23 cellular contexts compared by ENCODE assay signal in the genomic region with DNA sequence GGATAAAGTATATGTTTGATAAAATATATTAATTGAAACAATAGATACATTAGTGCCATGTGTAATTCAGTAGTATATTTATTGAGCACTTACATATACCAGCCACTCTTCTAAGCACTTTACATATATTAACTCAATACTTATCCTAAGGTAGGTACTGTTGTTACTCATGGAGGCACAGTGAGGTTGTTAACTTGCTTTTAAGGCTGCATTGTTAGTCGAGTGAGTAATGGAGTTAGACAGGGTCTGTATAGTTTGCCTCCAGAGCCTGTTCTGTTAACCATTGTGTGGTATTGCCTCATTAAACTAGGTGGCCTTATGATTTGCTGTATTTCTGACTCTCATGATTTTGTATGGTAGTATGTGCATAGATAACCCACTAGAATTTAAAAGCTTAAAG. TPM values are rescaled to one million over a fixed set of nuclear protein-coding genes. Genes with fewer than 3 reads are reported as not detected.
DNase-seq lines count a peak whose midpoint lies in the region; ATAC-seq and TF ChIP-seq lines count a peak whose summit lies in the region.
"Had no signal": no experiment of that assay in that cellular context is flagged by ENCODE, and none has a peak within 500 bp of the region (broad histone marks: within the 10 kb centered on the region; RNA-seq: fewer than 3 reads in every experiment).

No MANE protein-coding gene starts in this region.

- no peaks in the 10 kb centered on the region for H3K9me2 ChIP-seq in GM23338 (ENCODE audit: insufficient read depth)

- 0 out of 2 replicates have a peak, but pooled peaks cover 8% of the 10 kb centered on the region for H4K20me1 ChIP-seq in GM23338 (replicated peaks; ENCODE audit: insufficient read depth)

- H3K27ac ChIP-seq in GM23338 (ENCODE audit: low read depth), result no peak overlapping the region
- H3K27ac ChIP-seq: 22Rv1, KMS-11, SJSA1 had no signal

- no peak for DNase-seq in activated CD4-positive, CD25-positive, alpha-beta regulatory T cell treated with anti-CD3 and anti-CD28 coated beads, Interleukin-2, amount 50 U/mL, for 72 hours
- no peak for DNase-seq in GM23338 (ENCODE audit: low spot score)
- peak; percentile 19 for DNase-seq in epithelial cell of esophagus (ENCODE audit: low read depth)
- DNase-seq in renal cortical epithelial cell (ENCODE audit: low read depth), result peak; percentile 67
- DNase-seq in HT-29 (ENCODE audit: low spot score), result no peak
- DNase-seq in T-helper 2 cell treated with Interferon-gamma antibody and Interleukin-4, amounts not matched to agents 5 μg/mL and 100 μg/mL, for 36 hours (ENCODE audit: low spot score), result no peak
- DNase-seq in effector CD8-positive, alpha-beta T cell (lab: John Stamatoyannopoulos, UW), result no peak
- DNase-seq: Calu3, DMS79 treated with DMSO at 0.1 percent for 48 hours, GF-D8, H7, IMR-90, MM.1S, NCI-H2029, NCI-H526 treated with DMSO at 0.1 percent for 48 hours, Right ventricle myocardium superior, RPMI8226 had no signal

- no peaks in the 10 kb centered on the region for H3K27me3 ChIP-seq in GM23338 (ENCODE audit: insufficient read depth)
- H3K27me3 ChIP-seq: SJSA1 had no signal

- no peaks in the 10 kb centered on the region for H3F3A ChIP-seq in GM23338 (replicated peaks; ENCODE audit: low read depth)

- H3K4me3 Mint-ChIP-seq in GM23338, result no peak overlapping the region
- no peak overlapping the region for H3K4me3 Mint-ChIP-seq in T-helper 2 cell treated with Interferon-gamma antibody and Interleukin-4, amounts not matched to agents 5 μg/mL and 100 μg/mL, for 36 hours
- H3K4me3 Mint-ChIP-seq: B cell, CD14-positive monocyte had no signal

- H3K4me1 ChIP-seq in GM23338 (ENCODE audit: insufficient read depth), result 0 out of 2 replicates have a peak, but pooled peaks cover 4% of the 10 kb centered on the region

- no peak for TF ChIP-seq CTCF in GM23338 (conservative IDR thresholded peaks at IDR 0.05; ENCODE audit: low read depth in 2 of 2)
- TF ChIP-seq CTCF in epithelial cell of esophagus (IDR thresholded peaks at IDR 0.05; ENCODE audit: insufficient read depth, low read depth, low read length, missing control alignments), result no peak

- no peaks in the 10 kb centered on the region for H3K27me3 Mint-ChIP-seq in GM23338 (ENCODE audit: insufficient read depth, low read depth, poor library complexity)
- H3K27me3 Mint-ChIP-seq in T-helper 2 cell treated with Interferon-gamma antibody and Interleukin-4, amounts not matched to agents 5 μg/mL and 100 μg/mL, for 36 hours (ENCODE audit: low read depth), result no peaks in the 10 kb centered on the region
- H3K27me3 Mint-ChIP-seq: B cell had no signal

- peaks cover 3% of the 10 kb centered on the region; the same call in 2 of the 3 replicates for H3K9me3 Mint-ChIP-seq in GM23338
- peaks cover 8% of the 10 kb centered on the region for H3K9me3 Mint-ChIP-seq in T-helper 2 cell treated with Interferon-gamma antibody and Interleukin-4, amounts not matched to agents 5 μg/mL and 100 μg/mL, for 36 hours

- no peak overlapping the region for H3K27ac Mint-ChIP-seq in GM23338
- no peak overlapping the region for H3K27ac Mint-ChIP-seq in T-helper 2 cell treated with Interferon-gamma antibody and Interleukin-4, amounts not matched to agents 5 μg/mL and 100 μg/mL, for 36 hours
- H3K27ac Mint-ChIP-seq: B cell, CD14-positive monocyte had no signal

- H3K79me2 ChIP-seq in GM23338 (replicated peaks; ENCODE audit: insufficient read depth), result peaks cover 68% of the 10 kb centered on the region

- H2AFZ ChIP-seq in GM23338, result no peak overlapping the region

- ATAC-seq in activated CD4-positive, CD25-positive, alpha-beta regulatory T cell treated with anti-CD3 and anti-CD28 coated beads, Interleukin-2, amount 50 U/mL, for 24 hours, result peak; percentile 20 to 46
- ATAC-seq in GM23338, result peak; percentile 35; the same call in 2 of the 3 replicates

- H3K4me1 Mint-ChIP-seq in GM23338, result peaks cover 3% of the 10 kb centered on the region; the same call in 2 of the 3 replicates
- peaks cover 6% of the 10 kb centered on the region for H3K4me1 Mint-ChIP-seq in T-helper 2 cell treated with Interferon-gamma antibody and Interleukin-4, amounts not matched to agents 5 μg/mL and 100 μg/mL, for 36 hours (ENCODE audit: low read depth)

- H3K36me3 Mint-ChIP-seq in GM23338 (ENCODE audit: low read depth), result peaks cover 9% of the 10 kb centered on the region
- H3K36me3 Mint-ChIP-seq in T-helper 2 cell treated with Interferon-gamma antibody and Interleukin-4, amounts not matched to agents 5 μg/mL and 100 μg/mL, for 36 hours (ENCODE audit: low read depth), result peaks cover 6% of the 10 kb centered on the region

- H3K4me3 ChIP-seq in GM23338, result no peak overlapping the region
- no peak overlapping the region for H3K4me3 ChIP-seq in epithelial cell of esophagus (ENCODE audit: low read length)
- H3K4me3 ChIP-seq: SJSA1 had no signal

- no peaks in the 10 kb centered on the region for H3K36me3 ChIP-seq in GM23338 (ENCODE audit: insufficient read depth)
- H3K36me3 ChIP-seq: SJSA1 had no signal

- H3K4me2 ChIP-seq in GM23338, result no peak overlapping the region
- H3K4me2 ChIP-seq: KMS-11 had no signal

TF ChIP-seq in GM23338, 12 proteins besides CTCF, POLR2A, EP300 and RAD21 (continues in another document):
- TF ChIP-seq, protein P1, sequence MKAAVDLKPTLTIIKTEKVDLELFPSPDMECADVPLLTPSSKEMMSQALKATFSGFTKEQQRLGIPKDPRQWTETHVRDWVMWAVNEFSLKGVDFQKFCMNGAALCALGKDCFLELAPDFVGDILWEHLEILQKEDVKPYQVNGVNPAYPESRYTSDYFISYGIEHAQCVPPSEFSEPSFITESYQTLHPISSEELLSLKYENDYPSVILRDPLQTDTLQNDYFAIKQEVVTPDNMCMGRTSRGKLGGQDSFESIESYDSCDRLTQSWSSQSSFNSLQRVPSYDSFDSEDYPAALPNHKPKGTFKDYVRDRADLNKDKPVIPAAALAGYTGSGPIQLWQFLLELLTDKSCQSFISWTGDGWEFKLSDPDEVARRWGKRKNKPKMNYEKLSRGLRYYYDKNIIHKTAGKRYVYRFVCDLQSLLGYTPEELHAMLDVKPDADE (IDR thresholded peaks at IDR 0.05), result no peak
- TF ChIP-seq STAT1 (IDR thresholded peaks at IDR 0.05; ENCODE audit: unreplicated experiment) (no peak), ZNF331 (CRISPR knock-in tag; IDR thresholded peaks at IDR 0.05; ENCODE audit: low read depth) (no peak), NANOG (IDR thresholded peaks at IDR 0.05; ENCODE audit: borderline replicate concordance) (no peak), JUNB (IDR thresholded peaks at IDR 0.05; ENCODE audit: unreplicated experiment) (no peak), ZNF114 (CRISPR knock-in tag; IDR thresholded peaks at IDR 0.05) (no peak), EZH2 (IDR thresholded peaks at IDR 0.05; ENCODE audit: low read depth, unreplicated experiment) (no peak), EZH2phosphoT487 (IDR thresholded peaks at IDR 0.05; ENCODE audit: unreplicated experiment) (no peak), CREB1 (CRISPR knock-in tag; IDR thresholded peaks at IDR 0.05; ENCODE audit: low read depth) (no peak)
- TF ChIP-seq, protein P2, sequence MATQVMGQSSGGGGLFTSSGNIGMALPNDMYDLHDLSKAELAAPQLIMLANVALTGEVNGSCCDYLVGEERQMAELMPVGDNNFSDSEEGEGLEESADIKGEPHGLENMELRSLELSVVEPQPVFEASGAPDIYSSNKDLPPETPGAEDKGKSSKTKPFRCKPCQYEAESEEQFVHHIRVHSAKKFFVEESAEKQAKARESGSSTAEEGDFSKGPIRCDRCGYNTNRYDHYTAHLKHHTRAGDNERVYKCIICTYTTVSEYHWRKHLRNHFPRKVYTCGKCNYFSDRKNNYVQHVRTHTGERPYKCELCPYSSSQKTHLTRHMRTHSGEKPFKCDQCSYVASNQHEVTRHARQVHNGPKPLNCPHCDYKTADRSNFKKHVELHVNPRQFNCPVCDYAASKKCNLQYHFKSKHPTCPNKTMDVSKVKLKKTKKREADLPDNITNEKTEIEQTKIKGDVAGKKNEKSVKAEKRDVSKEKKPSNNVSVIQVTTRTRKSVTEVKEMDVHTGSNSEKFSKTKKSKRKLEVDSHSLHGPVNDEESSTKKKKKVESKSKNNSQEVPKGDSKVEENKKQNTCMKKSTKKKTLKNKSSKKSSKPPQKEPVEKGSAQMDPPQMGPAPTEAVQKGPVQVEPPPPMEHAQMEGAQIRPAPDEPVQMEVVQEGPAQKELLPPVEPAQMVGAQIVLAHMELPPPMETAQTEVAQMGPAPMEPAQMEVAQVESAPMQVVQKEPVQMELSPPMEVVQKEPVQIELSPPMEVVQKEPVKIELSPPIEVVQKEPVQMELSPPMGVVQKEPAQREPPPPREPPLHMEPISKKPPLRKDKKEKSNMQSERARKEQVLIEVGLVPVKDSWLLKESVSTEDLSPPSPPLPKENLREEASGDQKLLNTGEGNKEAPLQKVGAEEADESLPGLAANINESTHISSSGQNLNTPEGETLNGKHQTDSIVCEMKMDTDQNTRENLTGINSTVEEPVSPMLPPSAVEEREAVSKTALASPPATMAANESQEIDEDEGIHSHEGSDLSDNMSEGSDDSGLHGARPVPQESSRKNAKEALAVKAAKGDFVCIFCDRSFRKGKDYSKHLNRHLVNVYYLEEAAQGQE (IDR thresholded peaks at IDR 0.05; ENCODE audit: unreplicated experiment), result no peak

RNA-seq across cellular contexts. Expression of gene LCLAT1, which starts 44.2 kb away (rescaled TPM):
- total RNA-seq in GM23338 (2014; rRNA removed; shearing (Covaris generic)), result 30.1 and 36.8 TPM in 2 replicates
- polyA plus RNA-seq in GM23338 (2016; fragmentation: Nextera tagmentation; extraction: Ambion mirVana), result 11.2 and 11.5 TPM in 2 replicates
- 18.9 and 25.4 TPM in 2 replicates for total RNA-seq in renal cortical epithelial cell
- total RNA-seq in HT-29 (2014; rRNA removed; shearing (Covaris generic)), result 14.6 and 15.1 TPM in 2 replicates

Comparison
In these comparisons a context has a peak if more than half of its experiments do, and no peak if none do; other contexts are left out.
1. DNase-seq: peak in epithelial cell of esophagus (single experiment) and renal cortical epithelial cell (single experiment); none in activated CD4-positive, CD25-positive, alpha-beta regulatory T cell treated with anti-CD3 and anti-CD28 coated beads, Interleukin-2, amount 50 U/mL, for 72 hours (single experiment), GM23338 (single experiment), HT-29 (single experiment), T-helper 2 cell treated with Interferon-gamma antibody and Interleukin-4, amounts not matched to agents 5 μg/mL and 100 μg/mL, for 36 hours (single experiment) and effector CD8-positive, alpha-beta T cell (single experiment).